1 cellular context compared by ENCODE assay signal in the genomic region with DNA sequence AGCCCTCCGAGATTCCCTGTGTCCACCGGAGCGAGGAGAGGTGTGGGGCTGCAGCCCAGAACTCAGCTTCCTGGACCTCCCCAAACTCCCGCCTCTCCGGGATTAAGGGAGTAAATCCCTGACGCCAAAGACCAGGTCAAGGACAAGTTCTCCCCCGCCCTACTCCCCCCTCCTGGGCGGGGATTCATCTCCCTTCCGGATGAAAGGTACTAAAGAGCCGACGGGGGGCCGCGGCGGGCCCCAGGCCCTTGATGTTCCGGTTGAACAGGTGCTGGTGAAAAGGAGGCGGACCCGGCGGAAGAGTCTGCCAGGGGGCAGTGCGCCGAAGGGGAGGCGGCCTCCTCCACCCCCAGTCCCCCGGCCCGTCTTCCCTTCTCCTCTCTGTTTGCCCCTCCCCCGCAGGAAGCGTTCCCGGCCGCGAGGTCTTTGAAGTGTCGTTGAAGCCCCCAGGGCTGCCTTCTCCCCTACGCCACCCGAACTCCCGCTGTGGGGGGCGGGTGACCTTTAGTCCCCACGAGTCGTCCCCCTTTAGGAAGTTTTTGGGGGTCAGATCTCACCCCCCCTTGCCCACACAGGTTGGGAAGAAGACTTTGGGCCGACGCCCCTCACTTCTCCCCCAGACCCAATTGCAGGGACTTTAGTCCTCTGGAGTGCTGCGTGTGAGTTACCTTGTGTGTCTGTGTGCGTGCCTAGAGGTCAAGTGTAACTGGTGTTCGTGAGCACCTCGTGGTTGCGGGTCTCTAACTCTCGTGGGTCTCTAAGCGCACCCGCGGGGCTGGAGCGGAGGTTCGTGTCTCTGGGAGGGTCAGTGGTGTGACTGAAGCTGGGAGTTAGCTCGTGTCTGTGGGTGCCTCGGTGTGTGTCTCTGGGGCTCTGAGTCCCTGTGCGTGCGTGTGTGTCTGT.
TF ChIP-seq lines count a peak whose summit lies in the region.

No MANE protein-coding gene starts in this region.

TF ChIP-seq in HepG2, 621 proteins besides CTCF, POLR2A, EP300 and RAD21 (continued from another document and continues in another):
- TF ChIP-seq SRSF4 (IDR thresholded peaks at IDR 0.05; ENCODE audit: low read depth, low read length, poor library complexity, severe bottlenecking) (no peak), TFAP4 (IDR thresholded peaks at IDR 0.05; ENCODE audit: borderline replicate concordance, low read depth) (peak; percentile 91), MAFG (CRISPR knock-in tag; IDR thresholded peaks at IDR 0.05) (no peak), PHF21A (CRISPR knock-in tag; IDR thresholded peaks at IDR 0.05) (peak; percentile 99), ZNF570 (CRISPR knock-in tag; IDR thresholded peaks at IDR 0.05; ENCODE audit: borderline replicate concordance) (no peak; the same call in 1 of the 2 replicates), HOXA5 (CRISPR knock-in tag; IDR thresholded peaks at IDR 0.05) (peak; percentile 88; the same call in 1 of the 2 replicates), ARID4A (CRISPR knock-in tag; IDR thresholded peaks at IDR 0.05; ENCODE audit: borderline replicate concordance) (peak; percentile 95), ZNF333 (CRISPR knock-in tag; IDR thresholded peaks at IDR 0.05; ENCODE audit: borderline replicate concordance) (peak; percentile 94), ZBTB20 (CRISPR knock-in tag; IDR thresholded peaks at IDR 0.05; ENCODE audit: borderline replicate concordance, low read depth) (0 out of 2 replicates have a peak, but pooled peaks have one; percentile 42), ZNF674 (CRISPR knock-in tag; IDR thresholded peaks at IDR 0.05; ENCODE audit: low read depth) (no peak), TCF7 (IDR thresholded peaks at IDR 0.05; ENCODE audit: low read depth) (peak; percentile 100), ZNF30 (CRISPR knock-in tag; IDR thresholded peaks at IDR 0.05) (no peak), ZNF75D (CRISPR knock-in tag; IDR thresholded peaks at IDR 0.05; ENCODE audit: borderline replicate concordance) (peak; percentile 85; the same call in 1 of the 2 replicates), ZSCAN9 (CRISPR knock-in tag; IDR thresholded peaks at IDR 0.05; ENCODE audit: borderline replicate concordance) (peak; percentile 98), ZFYVE20 (CRISPR knock-in tag; IDR thresholded peaks at IDR 0.05; ENCODE audit: borderline replicate concordance, low read depth) (no peak), TBX2 (CRISPR knock-in tag; IDR thresholded peaks at IDR 0.05; ENCODE audit: borderline replicate concordance) (peak; percentile 99), ZNF160 (CRISPR knock-in tag; IDR thresholded peaks at IDR 0.05) (peak; percentile 12; the same call in 1 of the 2 replicates), ZNF841 (CRISPR knock-in tag; IDR thresholded peaks at IDR 0.05; ENCODE audit: borderline replicate concordance) (peak; percentile 75), ZNF251 (CRISPR knock-in tag; IDR thresholded peaks at IDR 0.05) (no peak), ZNF446 (CRISPR knock-in tag; IDR thresholded peaks at IDR 0.05) (no peak; the same call in none of the 2 replicates), SRSF9 (IDR thresholded peaks at IDR 0.05; ENCODE audit: borderline replicate concordance, insufficient read depth, low read depth, low read length, poor library complexity, severe bottlenecking) (no peak), NCOA1 (CRISPR knock-in tag; IDR thresholded peaks at IDR 0.05) (peak; percentile 99), EED (CRISPR knock-in tag; IDR thresholded peaks at IDR 0.05) (no peak), POLR2G (IDR thresholded peaks at IDR 0.05; ENCODE audit: low read depth, low read length) (peak; percentile 89), ZUFSP (CRISPR knock-in tag; IDR thresholded peaks at IDR 0.05; ENCODE audit: borderline replicate concordance) (no peak), CREM (IDR thresholded peaks at IDR 0.05) (peak; percentile 98), CREM (CRISPR knock-in tag; IDR thresholded peaks at IDR 0.05) (no peak), ZFP36 (IDR thresholded peaks at IDR 0.05; ENCODE audit: borderline replicate concordance, low read depth, low read length, partially characterized antibody) (peak; percentile 100), ZNF678 (CRISPR knock-in tag; IDR thresholded peaks at IDR 0.05) (0 out of 2 replicates have a peak, but pooled peaks have one; percentile 24), PCBP1 (IDR thresholded peaks at IDR 0.05; ENCODE audit: borderline replicate concordance, low read depth, low read length) (peak; percentile 99), MIER3 (CRISPR knock-in tag; IDR thresholded peaks at IDR 0.05; ENCODE audit: borderline replicate concordance) (peak; percentile 98), ZNF354B (CRISPR knock-in tag; IDR thresholded peaks at IDR 0.05) (peak; percentile 98), IKZF1 (IDR thresholded peaks at IDR 0.05) (no peak), ZNF264 (CRISPR knock-in tag; IDR thresholded peaks at IDR 0.05) (peak; percentile 85), NR0B2 (CRISPR knock-in tag; IDR thresholded peaks at IDR 0.05) (peak; percentile 73; the same call in 1 of the 2 replicates), ZKSCAN1 (IDR thresholded peaks at IDR 0.05; ENCODE audit: low read length) (peak; percentile 49; the same call in 1 of the 2 replicates), ZMYM2 (CRISPR knock-in tag; IDR thresholded peaks at IDR 0.05) (peak; percentile 79), SRF (IDR thresholded peaks at IDR 0.05; ENCODE audit: low read depth, low read length) (peak; percentile 71), RXRB (CRISPR knock-in tag; IDR thresholded peaks at IDR 0.05; ENCODE audit: borderline replicate concordance) (peak; percentile 100), REXO4 (CRISPR knock-in tag; IDR thresholded peaks at IDR 0.05; ENCODE audit: borderline replicate concordance) (no peak), ZNF136 (CRISPR knock-in tag; IDR thresholded peaks at IDR 0.05; ENCODE audit: low read depth) (no peak; the same call in 1 of the 2 replicates)
- TF ChIP-seq, protein P1, sequence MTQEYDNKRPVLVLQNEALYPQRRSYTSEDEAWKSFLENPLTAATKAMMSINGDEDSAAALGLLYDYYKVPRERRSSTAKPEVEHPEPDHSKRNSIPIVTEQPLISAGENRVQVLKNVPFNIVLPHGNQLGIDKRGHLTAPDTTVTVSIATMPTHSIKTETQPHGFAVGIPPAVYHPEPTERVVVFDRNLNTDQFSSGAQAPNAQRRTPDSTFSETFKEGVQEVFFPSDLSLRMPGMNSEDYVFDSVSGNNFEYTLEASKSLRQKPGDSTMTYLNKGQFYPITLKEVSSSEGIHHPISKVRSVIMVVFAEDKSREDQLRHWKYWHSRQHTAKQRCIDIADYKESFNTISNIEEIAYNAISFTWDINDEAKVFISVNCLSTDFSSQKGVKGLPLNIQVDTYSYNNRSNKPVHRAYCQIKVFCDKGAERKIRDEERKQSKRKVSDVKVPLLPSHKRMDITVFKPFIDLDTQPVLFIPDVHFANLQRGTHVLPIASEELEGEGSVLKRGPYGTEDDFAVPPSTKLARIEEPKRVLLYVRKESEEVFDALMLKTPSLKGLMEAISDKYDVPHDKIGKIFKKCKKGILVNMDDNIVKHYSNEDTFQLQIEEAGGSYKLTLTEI (CRISPR knock-in tag; conservative IDR thresholded peaks at IDR 0.05) = no peak
- TF ChIP-seq, protein P2, sequence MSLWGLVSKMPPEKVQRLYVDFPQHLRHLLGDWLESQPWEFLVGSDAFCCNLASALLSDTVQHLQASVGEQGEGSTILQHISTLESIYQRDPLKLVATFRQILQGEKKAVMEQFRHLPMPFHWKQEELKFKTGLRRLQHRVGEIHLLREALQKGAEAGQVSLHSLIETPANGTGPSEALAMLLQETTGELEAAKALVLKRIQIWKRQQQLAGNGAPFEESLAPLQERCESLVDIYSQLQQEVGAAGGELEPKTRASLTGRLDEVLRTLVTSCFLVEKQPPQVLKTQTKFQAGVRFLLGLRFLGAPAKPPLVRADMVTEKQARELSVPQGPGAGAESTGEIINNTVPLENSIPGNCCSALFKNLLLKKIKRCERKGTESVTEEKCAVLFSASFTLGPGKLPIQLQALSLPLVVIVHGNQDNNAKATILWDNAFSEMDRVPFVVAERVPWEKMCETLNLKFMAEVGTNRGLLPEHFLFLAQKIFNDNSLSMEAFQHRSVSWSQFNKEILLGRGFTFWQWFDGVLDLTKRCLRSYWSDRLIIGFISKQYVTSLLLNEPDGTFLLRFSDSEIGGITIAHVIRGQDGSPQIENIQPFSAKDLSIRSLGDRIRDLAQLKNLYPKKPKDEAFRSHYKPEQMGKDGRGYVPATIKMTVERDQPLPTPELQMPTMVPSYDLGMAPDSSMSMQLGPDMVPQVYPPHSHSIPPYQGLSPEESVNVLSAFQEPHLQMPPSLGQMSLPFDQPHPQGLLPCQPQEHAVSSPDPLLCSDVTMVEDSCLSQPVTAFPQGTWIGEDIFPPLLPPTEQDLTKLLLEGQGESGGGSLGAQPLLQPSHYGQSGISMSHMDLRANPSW (CRISPR knock-in tag; IDR thresholded peaks at IDR 0.05; ENCODE audit: borderline replicate concordance) = peak; percentile 87
- TF ChIP-seq, protein P3, sequence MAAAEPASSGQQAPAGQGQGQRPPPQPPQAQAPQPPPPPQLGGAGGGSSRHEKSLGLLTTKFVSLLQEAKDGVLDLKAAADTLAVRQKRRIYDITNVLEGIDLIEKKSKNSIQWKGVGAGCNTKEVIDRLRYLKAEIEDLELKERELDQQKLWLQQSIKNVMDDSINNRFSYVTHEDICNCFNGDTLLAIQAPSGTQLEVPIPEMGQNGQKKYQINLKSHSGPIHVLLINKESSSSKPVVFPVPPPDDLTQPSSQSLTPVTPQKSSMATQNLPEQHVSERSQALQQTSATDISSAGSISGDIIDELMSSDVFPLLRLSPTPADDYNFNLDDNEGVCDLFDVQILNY (CRISPR knock-in tag; conservative IDR thresholded peaks at IDR 0.05) = no peak
- TF ChIP-seq, protein P4, sequence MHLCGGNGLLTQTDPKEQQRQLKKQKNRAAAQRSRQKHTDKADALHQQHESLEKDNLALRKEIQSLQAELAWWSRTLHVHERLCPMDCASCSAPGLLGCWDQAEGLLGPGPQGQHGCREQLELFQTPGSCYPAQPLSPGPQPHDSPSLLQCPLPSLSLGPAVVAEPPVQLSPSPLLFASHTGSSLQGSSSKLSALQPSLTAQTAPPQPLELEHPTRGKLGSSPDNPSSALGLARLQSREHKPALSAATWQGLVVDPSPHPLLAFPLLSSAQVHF (CRISPR knock-in tag; IDR thresholded peaks at IDR 0.05) = peak; percentile 71; the same call in 1 of the 2 replicates
- TF ChIP-seq, protein P5, sequence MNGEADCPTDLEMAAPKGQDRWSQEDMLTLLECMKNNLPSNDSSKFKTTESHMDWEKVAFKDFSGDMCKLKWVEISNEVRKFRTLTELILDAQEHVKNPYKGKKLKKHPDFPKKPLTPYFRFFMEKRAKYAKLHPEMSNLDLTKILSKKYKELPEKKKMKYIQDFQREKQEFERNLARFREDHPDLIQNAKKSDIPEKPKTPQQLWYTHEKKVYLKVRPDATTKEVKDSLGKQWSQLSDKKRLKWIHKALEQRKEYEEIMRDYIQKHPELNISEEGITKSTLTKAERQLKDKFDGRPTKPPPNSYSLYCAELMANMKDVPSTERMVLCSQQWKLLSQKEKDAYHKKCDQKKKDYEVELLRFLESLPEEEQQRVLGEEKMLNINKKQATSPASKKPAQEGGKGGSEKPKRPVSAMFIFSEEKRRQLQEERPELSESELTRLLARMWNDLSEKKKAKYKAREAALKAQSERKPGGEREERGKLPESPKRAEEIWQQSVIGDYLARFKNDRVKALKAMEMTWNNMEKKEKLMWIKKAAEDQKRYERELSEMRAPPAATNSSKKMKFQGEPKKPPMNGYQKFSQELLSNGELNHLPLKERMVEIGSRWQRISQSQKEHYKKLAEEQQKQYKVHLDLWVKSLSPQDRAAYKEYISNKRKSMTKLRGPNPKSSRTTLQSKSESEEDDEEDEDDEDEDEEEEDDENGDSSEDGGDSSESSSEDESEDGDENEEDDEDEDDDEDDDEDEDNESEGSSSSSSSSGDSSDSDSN (CRISPR knock-in tag; IDR thresholded peaks at IDR 0.05) = peak; percentile 83
